ENCODE assay signal across 7 cellular contexts in genomic region chr6:113142775-113143174, GRCh38.
"Had no signal": no experiment of that assay in that cellular context is flagged by ENCODE, and none has a peak within 500 bp of the region (broad histone marks: within the 10 kb centered on the region; RNA-seq: fewer than 3 reads in every experiment).

No MANE protein-coding gene starts in this region.

- FAIRE-seq: HTR-8/SVneo had no signal

- H3K9ac ChIP-seq: GM23248, KMS-11 had no signal

- H3K4me3 ChIP-seq: GM23248 had no signal

- H3K4me2 ChIP-seq: KMS-11 had no signal

- H2AFZ ChIP-seq: GM23248 had no signal

- H3K27ac ChIP-seq: GM23248, KMS-11 had no signal

- DNase-seq: GM23248, GOT3, H7, HCEC 1CT, KBM-7 had no signal
